In the genomic region with DNA sequence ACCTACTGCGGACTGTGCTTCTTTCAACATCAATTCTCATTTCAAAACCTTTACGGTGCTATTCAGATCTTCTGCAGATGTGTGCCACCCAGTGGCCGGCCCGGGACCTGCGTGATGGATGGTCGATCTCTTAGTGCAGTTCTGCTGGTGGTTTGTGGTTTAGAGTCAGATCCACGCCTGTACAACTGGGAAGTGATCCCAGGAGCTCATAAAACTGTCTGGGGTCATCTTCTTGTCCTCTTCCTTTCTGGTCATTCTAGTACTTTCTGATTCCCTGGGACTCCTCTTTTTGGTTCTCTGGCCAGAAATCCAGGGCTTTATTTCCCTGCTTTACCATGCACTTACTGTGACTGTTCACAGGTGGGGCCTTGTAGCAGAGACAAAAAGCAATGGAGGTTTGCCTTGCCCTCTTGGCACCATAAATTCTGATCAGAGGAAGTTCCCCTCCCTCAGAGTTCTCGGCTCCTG, we compare ENCODE assay signal across 8 cellular contexts. TPM values are rescaled to one million over a fixed set of nuclear protein-coding genes. Genes with fewer than 3 reads are reported as not detected.
DNase-seq lines count a peak whose midpoint lies in the region; ATAC-seq and TF ChIP-seq lines count a peak whose summit lies in the region.

No MANE protein-coding gene starts in this region.

- H3K4me3 ChIP-seq in left lung: no peak overlapping the region

- peak; percentile 93 for TF ChIP-seq CTCF in GM13976 (IDR thresholded peaks at IDR 0.05; ENCODE audit: borderline replicate concordance, control extremely low read depth, extremely low read depth, insufficient read depth, missing control alignments)
- TF ChIP-seq CTCF in chondrocyte (IDR thresholded peaks at IDR 0.05): peak; percentile 92
- TF ChIP-seq CTCF in left lung (IDR thresholded peaks at IDR 0.05): peak; percentile 75 to 84

- in situ Hi-C loops in GM13976 (cut with MboI; ENCODE audit: low sequenced_read_pairs, unreplicated experiment): loop anchor here (25.0 kb wide), 1 partner anchor 343 kb away; a partner anchor contains a TSS

- no peaks in the 10 kb centered on the region for H3K36me3 ChIP-seq in left lung

- no peak overlapping the region for H3K4me3 Mint-ChIP-seq in chondrocyte (ENCODE audit: unreplicated experiment)

- H3K36me3 Mint-ChIP-seq in chondrocyte (ENCODE audit: low read depth): no peaks in the 10 kb centered on the region

- DNase-seq in GM13976 (ENCODE audit: low spot score): peak; percentile 78
- DNase-seq in NCI-H748 (lab: John Stamatoyannopoulos, UW; ENCODE audit: unreplicated experiment): peak; percentile 69
- DNase-seq in activated CD4-positive, alpha-beta T cell treated with anti-CD3 and anti-CD28 coated beads for 4 hours: peak; percentile 77 to 84
- no peak for DNase-seq in chondrocyte (ENCODE audit: low spot score)
- DNase-seq in left lung: peak; percentile 87 to 96
- DNase-seq in stimulated activated CD4-positive, alpha-beta T cell treated with anti-CD3 and anti-CD28 coated beads, Interleukin-4, amount 100 ng/mL, for 48 hours (ENCODE audit: low read depth in 2 of 2): peak; percentile 80 to 81

- peaks cover 0 to 15% of the 10 kb centered on the region in 2 donors for H3K4me1 ChIP-seq in left lung

- no peaks in the 10 kb centered on the region for H3K27me3 ChIP-seq in left lung

- H3K27me3 Mint-ChIP-seq in chondrocyte (ENCODE audit: low read depth): peaks cover 9% of the 10 kb centered on the region

- H3K9me3 ChIP-seq in left lung: no peaks in the 10 kb centered on the region

- ATAC-seq in HG03442 (IDR thresholded peaks at IDR 0.05; ENCODE audit: unreplicated experiment) (peak; percentile 75), left lung (peak; percentile 99), HG02571 (IDR thresholded peaks at IDR 0.05; ENCODE audit: unreplicated experiment) (no peak)

- H3K4me1 Mint-ChIP-seq in chondrocyte (ENCODE audit: low read depth): peaks cover 6% of the 10 kb centered on the region

- intact Hi-C loops in left lung (cut with DNase I): no loop called here

- H3K27ac ChIP-seq in left lung: no peak overlapping the region

- H3K9me3 Mint-ChIP-seq in chondrocyte (ENCODE audit: low read depth): no peaks in the 10 kb centered on the region

- H3K27ac Mint-ChIP-seq in chondrocyte (ENCODE audit: unreplicated experiment): no peak overlapping the region

RNA-seq across cellular contexts. Expression of a gene that starts 15.8 kb away (rescaled TPM):
- total RNA-seq in chondrocyte: 15.5 to 22.2 TPM (median 17.2 TPM) in 3 replicates
- total RNA-seq in left lung: 10 to 100 TPM; 18.4 to 34.4 TPM

RNA-seq across cellular contexts. Expression of a gene that starts 16.4 kb away (rescaled TPM):
- 0.10 to 0.85 TPM (median 0.12 TPM) in 3 replicates for total RNA-seq in chondrocyte
- under 1 TPM; 0.08 to 0.12 TPM for total RNA-seq in left lung
